Comparison of ENCODE assay signal across 8 cellular contexts in the genomic region with DNA sequence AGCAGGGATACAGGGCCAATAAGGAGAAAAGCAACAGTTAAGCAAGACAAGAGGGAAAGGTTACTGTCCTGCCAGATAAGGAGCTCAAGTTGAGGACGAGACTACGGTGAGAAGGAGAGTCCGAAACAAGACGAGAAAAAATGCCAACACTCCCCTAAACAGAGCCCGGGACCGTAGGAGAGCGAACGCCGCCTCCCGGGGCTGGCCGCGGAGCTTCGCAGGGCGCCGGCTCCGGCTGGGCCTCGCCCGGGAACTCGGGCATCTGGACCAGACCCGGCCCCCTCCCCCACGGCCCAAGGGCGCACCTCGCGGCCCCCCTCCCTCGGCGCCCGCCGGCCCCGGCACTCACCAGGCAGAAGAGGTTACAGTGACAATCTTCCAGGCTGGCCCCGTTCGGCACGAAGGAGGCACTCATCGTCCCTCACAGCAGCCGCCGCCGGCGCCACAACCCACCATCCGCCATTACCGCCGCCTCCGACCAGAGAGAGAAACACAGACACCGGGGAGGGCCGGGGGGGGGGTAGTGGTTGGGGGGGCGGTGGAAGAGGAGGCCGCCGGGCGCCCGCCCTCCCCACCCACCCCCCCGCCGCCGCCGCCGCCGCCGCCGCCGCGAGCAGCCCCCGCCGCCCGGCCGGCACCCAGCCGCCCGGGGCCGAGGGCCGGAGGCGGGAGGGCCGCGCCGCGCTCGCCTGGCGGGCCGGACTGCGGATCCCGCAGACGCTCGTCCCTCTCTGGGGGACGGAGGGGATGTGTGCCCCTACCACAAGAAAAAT. TPM values are rescaled to one million over a fixed set of nuclear protein-coding genes. Genes with fewer than 3 reads are reported as not detected.
DNase-seq lines count a peak whose midpoint lies in the region; ATAC-seq and TF ChIP-seq lines count a peak whose summit lies in the region.

A gene with protein sequence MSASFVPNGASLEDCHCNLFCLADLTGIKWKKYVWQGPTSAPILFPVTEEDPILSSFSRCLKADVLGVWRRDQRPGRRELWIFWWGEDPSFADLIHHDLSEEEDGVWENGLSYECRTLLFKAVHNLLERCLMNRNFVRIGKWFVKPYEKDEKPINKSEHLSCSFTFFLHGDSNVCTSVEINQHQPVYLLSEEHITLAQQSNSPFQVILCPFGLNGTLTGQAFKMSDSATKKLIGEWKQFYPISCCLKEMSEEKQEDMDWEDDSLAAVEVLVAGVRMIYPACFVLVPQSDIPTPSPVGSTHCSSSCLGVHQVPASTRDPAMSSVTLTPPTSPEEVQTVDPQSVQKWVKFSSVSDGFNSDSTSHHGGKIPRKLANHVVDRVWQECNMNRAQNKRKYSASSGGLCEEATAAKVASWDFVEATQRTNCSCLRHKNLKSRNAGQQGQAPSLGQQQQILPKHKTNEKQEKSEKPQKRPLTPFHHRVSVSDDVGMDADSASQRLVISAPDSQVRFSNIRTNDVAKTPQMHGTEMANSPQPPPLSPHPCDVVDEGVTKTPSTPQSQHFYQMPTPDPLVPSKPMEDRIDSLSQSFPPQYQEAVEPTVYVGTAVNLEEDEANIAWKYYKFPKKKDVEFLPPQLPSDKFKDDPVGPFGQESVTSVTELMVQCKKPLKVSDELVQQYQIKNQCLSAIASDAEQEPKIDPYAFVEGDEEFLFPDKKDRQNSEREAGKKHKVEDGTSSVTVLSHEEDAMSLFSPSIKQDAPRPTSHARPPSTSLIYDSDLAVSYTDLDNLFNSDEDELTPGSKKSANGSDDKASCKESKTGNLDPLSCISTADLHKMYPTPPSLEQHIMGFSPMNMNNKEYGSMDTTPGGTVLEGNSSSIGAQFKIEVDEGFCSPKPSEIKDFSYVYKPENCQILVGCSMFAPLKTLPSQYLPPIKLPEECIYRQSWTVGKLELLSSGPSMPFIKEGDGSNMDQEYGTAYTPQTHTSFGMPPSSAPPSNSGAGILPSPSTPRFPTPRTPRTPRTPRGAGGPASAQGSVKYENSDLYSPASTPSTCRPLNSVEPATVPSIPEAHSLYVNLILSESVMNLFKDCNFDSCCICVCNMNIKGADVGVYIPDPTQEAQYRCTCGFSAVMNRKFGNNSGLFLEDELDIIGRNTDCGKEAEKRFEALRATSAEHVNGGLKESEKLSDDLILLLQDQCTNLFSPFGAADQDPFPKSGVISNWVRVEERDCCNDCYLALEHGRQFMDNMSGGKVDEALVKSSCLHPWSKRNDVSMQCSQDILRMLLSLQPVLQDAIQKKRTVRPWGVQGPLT (N-terminal part only) (minus strand): TSS at position 488 of the 773 bp plus-strand sequence. CDS start 73 bp downstream, at position 415.

- H3K9me3 Mint-ChIP-seq in Calu3 (ENCODE audit: low read depth, unreplicated experiment) (no peaks in the 10 kb centered on the region), GM23338 (no peaks in the 10 kb centered on the region), memory B cell (no peaks in the 10 kb centered on the region)

- H3K27me3 Mint-ChIP-seq in Calu3 (ENCODE audit: unreplicated experiment) (no peaks in the 10 kb centered on the region), GM23338 (ENCODE audit: insufficient read depth, low read depth, poor library complexity) (peaks cover 2% of the 10 kb centered on the region), memory B cell (no peaks in the 10 kb centered on the region)

- H3K27ac Mint-ChIP-seq in Calu3 (ENCODE audit: unreplicated experiment) (peak within 1 kb of the TSS; percentile 91), GM23338 (peak within 1 kb of the TSS; percentile 99), memory B cell (peak within 1 kb of the TSS; percentile 93)

- no TSS peak for BruUV-seq in Calu3 (replicated peaks; lab: Mats Ljungman, UMichigan)

- H3K27ac ChIP-seq in GM23338 (ENCODE audit: low read depth), result peak within 1 kb of the TSS; percentile 99
- H3K27ac ChIP-seq in effector memory CD4-positive, alpha-beta T cell (ENCODE audit: insufficient read depth, low read length, poor library complexity, severe bottlenecking), result peak within 1 kb of the TSS; percentile 99

- H3K79me2 ChIP-seq in GM23338 (replicated peaks; ENCODE audit: insufficient read depth), result peaks cover 50% of the 10 kb centered on the region

- H3K9me3 ChIP-seq in effector memory CD4-positive, alpha-beta T cell (ENCODE audit: control insufficient read depth, low read length), result no peaks in the 10 kb centered on the region

- H3K4me1 ChIP-seq in GM23338 (ENCODE audit: insufficient read depth), result peaks cover 31% of the 10 kb centered on the region
- no peaks in the 10 kb centered on the region for H3K4me1 ChIP-seq in effector memory CD4-positive, alpha-beta T cell (ENCODE audit: control insufficient read depth, insufficient read depth, low read length, poor library complexity, severe bottlenecking)

- H4K20me1 ChIP-seq in GM23338 (replicated peaks; ENCODE audit: insufficient read depth), result peaks cover 23% of the 10 kb centered on the region

- peak within 1 kb of the TSS; percentile 57; the same call in 1 of the 2 replicates for H2AFZ ChIP-seq in GM23338

- TF ChIP-seq CTCF in Calu3 (IDR thresholded peaks at IDR 0.05; ENCODE audit: unreplicated experiment) (no peak), GM23338 (conservative IDR thresholded peaks at IDR 0.05; ENCODE audit: low read depth in 2 of 2) (no peak)

- H3K4me3 Mint-ChIP-seq in Calu3 (ENCODE audit: low read depth, unreplicated experiment) (peak within 1 kb of the TSS; percentile 95), GM23338 (peak within 1 kb of the TSS; percentile 96), memory B cell (peak within 1 kb of the TSS; percentile 95)

- H3K4me3 ChIP-seq in GM23338, result peak within 1 kb of the TSS; percentile 93
- peak within 1 kb of the TSS; percentile 99 for H3K4me3 ChIP-seq in effector memory CD4-positive, alpha-beta T cell (ENCODE audit: insufficient read depth, low read depth, low read length, poor library complexity, severe bottlenecking)

- H3K4me2 ChIP-seq in GM23338, result peak within 1 kb of the TSS; percentile 99

- DNase-seq in Calu3, result peak; percentile 54
- peak; percentile 64 for DNase-seq in GM23338 (ENCODE audit: low spot score)
- DNase-seq in NCI-H526 (lab: John Stamatoyannopoulos, UW), result peak; percentile 47 to 61
- peak; percentile 25 to 32 for DNase-seq in activated CD8-positive, alpha-beta memory T cell treated with anti-CD3 and anti-CD28 coated beads for 4 hours (ENCODE audit: low read depth in 2 of 2)
- peak; percentile 55 to 62 (median 61) for DNase-seq in effector memory CD4-positive, alpha-beta T cell
- DNase-seq in memory B cell (ENCODE audit: low spot score in 2 of 2), result peak; percentile 55 to 67
- peak; percentile 36 for DNase-seq in stimulated activated CD8-positive, alpha-beta memory T cell treated with anti-CD3 and anti-CD28 coated beads, Interleukin-12 subunit alpha, Interleukin-12 subunit beta, amount 100 ng/mL, for 1 hour (ENCODE audit: low read depth)

- H3K27me3 ChIP-seq in GM23338 (ENCODE audit: insufficient read depth), result no peaks in the 10 kb centered on the region
- no peaks in the 10 kb centered on the region for H3K27me3 ChIP-seq in effector memory CD4-positive, alpha-beta T cell (replicated peaks; ENCODE audit: control insufficient read depth, insufficient read depth, low read length, poor library complexity, severe bottlenecking)

- H3K4me1 Mint-ChIP-seq in Calu3 (ENCODE audit: low read depth, unreplicated experiment) (peaks cover 33% of the 10 kb centered on the region), GM23338 (peaks cover 36% of the 10 kb centered on the region), memory B cell (peaks cover 29% of the 10 kb centered on the region)

- ATAC-seq in GM23338 (peak; percentile 48), memory B cell (ENCODE audit: low read depth) (peak; percentile 33), HG02623 (IDR thresholded peaks at IDR 0.05; ENCODE audit: unreplicated experiment) (no peak)

- peaks cover 8% of the 10 kb centered on the region; the same call in 1 of the 2 replicates for H3K36me3 ChIP-seq in GM23338 (ENCODE audit: insufficient read depth)
- H3K36me3 ChIP-seq in effector memory CD4-positive, alpha-beta T cell (ENCODE audit: control insufficient read depth, insufficient read depth, low read length), result no peaks in the 10 kb centered on the region

- no peaks in the 10 kb centered on the region for H3F3A ChIP-seq in GM23338 (replicated peaks; ENCODE audit: low read depth)

- no peaks in the 10 kb centered on the region for H3K9me2 ChIP-seq in GM23338 (ENCODE audit: insufficient read depth)

- CTCF ChIA-PET in Calu3 (lab: Charles Lee), result interaction anchor here (1.0 to 1.6 kb wide), 4 partner anchors 12 to 45 kb away, joined by 4 to 23 read pairs (median 8); no protein-coding TSS in a partner anchor

- intact Hi-C loops in Calu3 (cut with micrococcal nuclease; ENCODE audit: unreplicated experiment), result loop anchor here (10.0 kb wide), 1 partner anchor 190 kb away; no protein-coding TSS in a partner anchor

- H3K36me3 Mint-ChIP-seq in Calu3 (ENCODE audit: insufficient read depth, unreplicated experiment) (peaks cover 41% of the 10 kb centered on the region), GM23338 (ENCODE audit: low read depth) (peaks cover 26% of the 10 kb centered on the region), memory B cell (peaks cover 5% of the 10 kb centered on the region)

TF ChIP-seq in GM23338, 12 proteins besides CTCF, POLR2A, EP300 and RAD21 (continues in another document):
- TF ChIP-seq, protein P1, sequence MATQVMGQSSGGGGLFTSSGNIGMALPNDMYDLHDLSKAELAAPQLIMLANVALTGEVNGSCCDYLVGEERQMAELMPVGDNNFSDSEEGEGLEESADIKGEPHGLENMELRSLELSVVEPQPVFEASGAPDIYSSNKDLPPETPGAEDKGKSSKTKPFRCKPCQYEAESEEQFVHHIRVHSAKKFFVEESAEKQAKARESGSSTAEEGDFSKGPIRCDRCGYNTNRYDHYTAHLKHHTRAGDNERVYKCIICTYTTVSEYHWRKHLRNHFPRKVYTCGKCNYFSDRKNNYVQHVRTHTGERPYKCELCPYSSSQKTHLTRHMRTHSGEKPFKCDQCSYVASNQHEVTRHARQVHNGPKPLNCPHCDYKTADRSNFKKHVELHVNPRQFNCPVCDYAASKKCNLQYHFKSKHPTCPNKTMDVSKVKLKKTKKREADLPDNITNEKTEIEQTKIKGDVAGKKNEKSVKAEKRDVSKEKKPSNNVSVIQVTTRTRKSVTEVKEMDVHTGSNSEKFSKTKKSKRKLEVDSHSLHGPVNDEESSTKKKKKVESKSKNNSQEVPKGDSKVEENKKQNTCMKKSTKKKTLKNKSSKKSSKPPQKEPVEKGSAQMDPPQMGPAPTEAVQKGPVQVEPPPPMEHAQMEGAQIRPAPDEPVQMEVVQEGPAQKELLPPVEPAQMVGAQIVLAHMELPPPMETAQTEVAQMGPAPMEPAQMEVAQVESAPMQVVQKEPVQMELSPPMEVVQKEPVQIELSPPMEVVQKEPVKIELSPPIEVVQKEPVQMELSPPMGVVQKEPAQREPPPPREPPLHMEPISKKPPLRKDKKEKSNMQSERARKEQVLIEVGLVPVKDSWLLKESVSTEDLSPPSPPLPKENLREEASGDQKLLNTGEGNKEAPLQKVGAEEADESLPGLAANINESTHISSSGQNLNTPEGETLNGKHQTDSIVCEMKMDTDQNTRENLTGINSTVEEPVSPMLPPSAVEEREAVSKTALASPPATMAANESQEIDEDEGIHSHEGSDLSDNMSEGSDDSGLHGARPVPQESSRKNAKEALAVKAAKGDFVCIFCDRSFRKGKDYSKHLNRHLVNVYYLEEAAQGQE (IDR thresholded peaks at IDR 0.05; ENCODE audit: unreplicated experiment), result no peak

RNA-seq across cellular contexts. Expression of the gene that starts here (rescaled TPM):
- total RNA-seq in Calu3 (2022), result 42.0 and 50.2 TPM in 2 replicates
- total RNA-seq in GM23338 (2014; rRNA removed; shearing (Covaris generic)), result 45.8 and 47.1 TPM in 2 replicates
- 11.8 and 13.0 TPM in 2 replicates for polyA plus RNA-seq in GM23338 (2016; fragmentation: Nextera tagmentation; extraction: Ambion mirVana)
